Comparison of ENCODE assay signal across 1 cellular context in the genomic region with DNA sequence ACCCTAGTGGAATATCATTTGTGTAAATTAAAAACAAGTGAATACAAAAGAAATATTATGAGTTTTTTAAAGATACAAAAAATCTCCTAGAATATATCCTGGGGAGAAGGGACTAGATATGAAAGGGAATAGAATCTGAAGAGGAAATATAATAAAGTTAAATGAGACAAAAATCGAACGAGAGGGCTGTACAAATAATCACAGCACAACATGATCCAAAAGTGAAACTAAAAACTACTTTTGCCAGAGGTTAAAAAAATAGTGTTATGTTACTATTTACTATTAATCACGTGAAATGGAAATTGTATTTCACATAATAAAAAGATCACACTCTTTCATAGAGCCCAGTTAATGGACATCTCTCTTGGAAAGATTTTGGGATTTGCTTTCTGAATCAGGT.
TF ChIP-seq lines count a peak whose summit lies in the region.

No MANE protein-coding gene starts in this region.

TF ChIP-seq in endothelial cell of umbilical vein, 7 proteins besides CTCF, POLR2A, EP300 and RAD21 (continued from another document):
- TF ChIP-seq JUN (IDR thresholded peaks at IDR 0.05; ENCODE audit: borderline replicate concordance, insufficient read depth, insufficient read length, low read depth) = no peak
